In genomic region chr2:168348076-168348475, GRCh38 we compare ENCODE assay signal across 7 cellular contexts.
DNase-seq lines count a peak whose midpoint lies in the region; ATAC-seq and TF ChIP-seq lines count a peak whose summit lies in the region.

No MANE protein-coding gene starts in this region.

- H3K9me3 Mint-ChIP-seq in type B pancreatic cell, result peaks cover 6% of the 10 kb centered on the region

- no peaks in the 10 kb centered on the region for H3K36me3 Mint-ChIP-seq in type B pancreatic cell

- no peaks in the 10 kb centered on the region for H3K36me3 ChIP-seq in left ventricle myocardium inferior

- H3K9me3 ChIP-seq in left ventricle myocardium inferior (replicated peaks), result peaks cover 3% of the 10 kb centered on the region

- H3K27ac Mint-ChIP-seq in type B pancreatic cell, result no peak overlapping the region

- peak; percentile 61 for ATAC-seq in GM19438 (IDR thresholded peaks at IDR 0.05; ENCODE audit: low read depth, unreplicated experiment)

- no peak overlapping the region for H3K4me3 ChIP-seq in left ventricle myocardium inferior

- H3K27me3 ChIP-seq in left ventricle myocardium inferior (ENCODE audit: low read depth), result no peaks in the 10 kb centered on the region

- in situ Hi-C loops in G401 (cut with HindIII; ENCODE audit: low sequenced_read_pairs), result no loop called here

- H3K4me3 Mint-ChIP-seq in type B pancreatic cell, result peak overlapping the region; percentile 54

- H3K27ac ChIP-seq in left ventricle myocardium inferior (replicated peaks), result no peak overlapping the region

- DNase-seq in G401 (ENCODE audit: low spot score) (peak; percentile 16), HuH-7 (ENCODE audit: low spot score) (peak; percentile 68), SW 1271 (lab: John Stamatoyannopoulos, UW) (peak; percentile 20 to 26), left ventricle myocardium inferior (no peak), type B pancreatic cell (ENCODE audit: extremely low spot score, unreplicated experiment) (no peak)
- DNase-seq in effector CD8-positive, alpha-beta T cell (lab: John Stamatoyannopoulos, UW), result no peak

- H3K4me1 ChIP-seq in left ventricle myocardium inferior, result peaks cover 6% of the 10 kb centered on the region

- peaks cover 3% of the 10 kb centered on the region for H3K27me3 Mint-ChIP-seq in type B pancreatic cell

- H3K4me1 Mint-ChIP-seq in type B pancreatic cell (ENCODE audit: unreplicated experiment), result peaks cover 8% of the 10 kb centered on the region

- peak; percentile 62 for TF ChIP-seq CTCF in left ventricle myocardium inferior (IDR thresholded peaks at IDR 0.05; ENCODE audit: borderline replicate concordance)
- TF ChIP-seq CTCF in type B pancreatic cell (conservative IDR thresholded peaks at IDR 0.05), result peak; percentile 71

- intact Hi-C loops in left ventricle myocardium inferior (cut with micrococcal nuclease), result loop anchor here (5.0 kb wide), 2 partner anchors 409 to 574 kb away; no protein-coding TSS in a partner anchor

Comparison
In these comparisons a context has a peak if more than half of its experiments do, and no peak if none do; other contexts are left out.
1. DNase-seq: peak in G401 (single experiment), HuH-7 (single experiment) and SW 1271 (2 of 2); none in left ventricle myocardium inferior (single experiment), type B pancreatic cell (single experiment) and effector CD8-positive, alpha-beta T cell (single experiment).